5 cellular contexts compared by ENCODE assay signal in the genomic region with DNA sequence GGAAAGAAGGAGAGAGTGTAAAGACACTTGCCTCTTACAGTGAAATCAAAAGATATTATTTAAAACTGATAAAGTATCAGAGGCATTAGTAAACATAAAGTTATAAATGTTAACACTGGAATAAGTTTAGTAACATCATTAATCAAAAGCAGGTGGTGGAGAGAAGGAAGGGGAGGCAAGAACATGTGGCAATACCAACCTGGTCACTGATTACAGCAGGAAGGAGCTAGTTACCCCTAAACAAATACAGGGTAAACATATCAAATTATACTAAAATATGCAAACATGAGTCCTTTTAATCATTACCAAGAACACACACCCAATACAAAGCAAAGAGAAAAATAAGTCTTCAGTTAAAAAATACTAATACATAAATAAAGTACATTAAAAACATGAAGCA. TPM values are rescaled to one million over a fixed set of nuclear protein-coding genes. Genes with fewer than 3 reads are reported as not detected.
"Had no signal": no experiment of that assay in that cellular context is flagged by ENCODE, and none has a peak within 500 bp of the region (broad histone marks: within the 10 kb centered on the region; RNA-seq: fewer than 3 reads in every experiment).

No MANE protein-coding gene starts in this region.

RNA-seq across cellular contexts. Expression of a gene that starts 25.2 kb away (rescaled TPM):
- total RNA-seq: OCI-LY7, SJCRH30, SJSA1, SK-MEL-5 had no signal

RNA-seq across cellular contexts. Expression of a gene that starts 25.4 kb away (rescaled TPM):
- total RNA-seq: OCI-LY7, SJSA1, SK-MEL-5 had no signal

RNA-seq across cellular contexts. Expression of a gene that starts 43.5 kb away (rescaled TPM):
- total RNA-seq: OCI-LY7, PC-9, SJSA1, SK-MEL-5 had no signal
